10 cellular contexts compared by ENCODE assay signal in genomic region chr3:65713016-65713415, GRCh38.
A peak's percentile ranks its signal among the peaks of the same experiment; 100 is the strongest.
DNase-seq lines count a peak whose midpoint lies in the region; ATAC-seq, FAIRE-seq and TF ChIP-seq lines count a peak whose summit lies in the region.
"Had no signal": no experiment of that assay in that cellular context is flagged by ENCODE, and none has a peak within 500 bp of the region (broad histone marks: within the 10 kb centered on the region; RNA-seq: fewer than 3 reads in every experiment).

No MANE protein-coding gene starts in this region.

- H3K4me1 ChIP-seq in HUES64 (ENCODE audit: insufficient read depth, low read length) (peaks cover 30% of the 10 kb centered on the region), thoracic aorta (ENCODE audit: control insufficient read depth in 1 of 2, low read depth in 2 of 2) (peaks cover 10 to 51% of the 10 kb centered on the region in 2 donors), PC-3 (ENCODE audit: insufficient read depth, low read length) (no peaks in the 10 kb centered on the region)

- CTCF ChIA-PET in PC-3 (lab: Charles Lee): no interaction called here

- no peaks in the 10 kb centered on the region for H3K27me3 Mint-ChIP-seq in brain

- intact Hi-C loops in PC-3 (cut with micrococcal nuclease): no loop called here

- peak; percentile 15 for ATAC-seq in thoracic aorta (ENCODE audit: insufficient number of reproducible peaks, low FRiP score, low read depth)
- no peak for ATAC-seq in PC-3
- ATAC-seq: activated CD4-positive, CD25-positive, alpha-beta regulatory T cell treated with anti-CD3 and anti-CD28 coated beads, Interleukin-2, amount 50 U/mL, for 24 hours had no signal

- no peak overlapping the region for H3K4me3 ChIP-seq in HUES64 (ENCODE audit: low read length)
- H3K4me3 ChIP-seq in thoracic aorta: no peak overlapping the region
- no peak overlapping the region for H3K4me3 ChIP-seq in PC-3 (ENCODE audit: low read length)
- H3K4me3 ChIP-seq: pancreas had no signal

- H3K36me3 Mint-ChIP-seq in brain: no peaks in the 10 kb centered on the region

- POLR2A ChIA-PET in PC-3 (lab: Charles Lee; ENCODE audit: unreplicated experiment): no interaction called here

- H3K27ac ChIP-seq in HUES64 (ENCODE audit: low read depth, low read length) (peak overlapping the region; percentile 5; the same call in 1 of the 2 replicates), thoracic aorta (peak overlapping the region; percentile 75 to 85), PC-3 (ENCODE audit: low read length) (no peak overlapping the region)
- H3K27ac ChIP-seq: pancreas had no signal

- H3K9me3 ChIP-seq in HUES64 (ENCODE audit: insufficient read depth, low read depth, low read length): no peaks in the 10 kb centered on the region
- no peaks in the 10 kb centered on the region for H3K9me3 ChIP-seq in thoracic aorta
- H3K9me3 ChIP-seq in PC-3 (ENCODE audit: low read length): no peaks in the 10 kb centered on the region
- H3K9me3 ChIP-seq: pancreas had no signal

- H3K4me2 ChIP-seq in PC-3 (ENCODE audit: low read length): no peak overlapping the region

- no peaks in the 10 kb centered on the region for H3K9me2 ChIP-seq in PC-3 (replicated peaks; ENCODE audit: low read length)

- FAIRE-seq in HTR-8/SVneo (lab: Jason Lieb, UNC): no peak
- FAIRE-seq: pancreas had no signal

- H3K36me3 ChIP-seq in HUES64 (ENCODE audit: insufficient read depth, low read length): no peaks in the 10 kb centered on the region
- H3K36me3 ChIP-seq in thoracic aorta: no peaks in the 10 kb centered on the region
- H3K36me3 ChIP-seq in PC-3 (ENCODE audit: low read depth, low read length): no peaks in the 10 kb centered on the region
- H3K36me3 ChIP-seq: pancreas had no signal

- no TSS peak for BruUV-seq in PC-3 (replicated peaks; lab: Mats Ljungman, UMichigan)

- H3K9me3 Mint-ChIP-seq in brain: peaks cover 0 to 5% (median 0%) of the 10 kb centered on the region in 5 experiments

- H3K4me1 Mint-ChIP-seq in brain: peaks cover 54% of the 10 kb centered on the region

- no peaks in the 10 kb centered on the region for H3F3A ChIP-seq in PC-3 (ENCODE audit: low read length, unreplicated experiment)

- 9% methylated on average over 1 of the region's 1 CpG for WGBS in HUES64

- H2AFZ ChIP-seq in PC-3 (ENCODE audit: low read length): no peak overlapping the region

- DNase-seq in inferior parietal cortex (ENCODE audit: extremely low spot score) (peak; percentile 53), thoracic aorta (ENCODE audit: low spot score) (no peak), HTR-8/SVneo (ENCODE audit: insufficient read length, low spot score) (no peak), ecto neural progenitor cell (ENCODE audit: low spot score) (no peak), PC-3 (no peak)
- DNase-seq: NCI-H1048, pancreas had no signal

- TF ChIP-seq CTCF in brain (conservative IDR thresholded peaks at IDR 0.05) (no peak), thoracic aorta (IDR thresholded peaks at IDR 0.05) (no peak), PC-3 (conservative IDR thresholded peaks at IDR 0.05; ENCODE audit: low read depth, low read length) (no peak)

- no peaks in the 10 kb centered on the region for H3K27me3 ChIP-seq in HUES64 (ENCODE audit: insufficient read depth, low read length)
- H3K27me3 ChIP-seq in thoracic aorta (replicated peaks; ENCODE audit: insufficient read depth): no peaks in the 10 kb centered on the region
- H3K27me3 ChIP-seq in PC-3 (ENCODE audit: low read length): no peaks in the 10 kb centered on the region
- H3K27me3 ChIP-seq: pancreas had no signal

- H4K20me1 ChIP-seq in PC-3 (ENCODE audit: low read length): no peaks in the 10 kb centered on the region

- peak overlapping the region; percentile 29 to 95 (median 81) for H3K27ac Mint-ChIP-seq in brain

- H3K9ac ChIP-seq in HUES64 (ENCODE audit: low read depth, low read length): no peak overlapping the region
- no peak overlapping the region for H3K9ac ChIP-seq in PC-3 (ENCODE audit: low read length)

- peak overlapping the region in 3 of 5 experiments; percentile 4 to 54 (median 45) for H3K4me3 Mint-ChIP-seq in brain

- H3K79me2 ChIP-seq in PC-3 (ENCODE audit: low read length): no peaks in the 10 kb centered on the region
